24 cellular contexts compared by ENCODE assay signal in the genomic region with DNA sequence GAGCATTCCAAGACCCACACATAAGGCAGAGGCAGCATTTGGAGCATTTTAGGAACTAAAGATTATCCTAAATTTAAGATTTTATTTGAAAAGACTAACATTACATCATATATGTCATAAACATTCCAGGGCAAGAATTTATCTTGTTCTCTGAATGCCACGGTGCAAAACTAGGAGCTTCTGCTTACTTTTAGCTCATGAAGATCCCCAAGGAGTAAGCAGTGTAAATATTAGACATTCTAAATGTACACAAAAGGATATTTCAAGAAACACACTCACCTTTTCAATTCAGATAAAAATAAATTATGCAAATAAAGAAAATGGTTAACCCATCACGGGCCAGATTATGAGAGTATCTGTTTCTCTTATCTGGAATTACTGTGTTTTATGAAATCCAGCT.
DNase-seq lines count a peak whose midpoint lies in the region; ATAC-seq and TF ChIP-seq lines count a peak whose summit lies in the region.
"Had no signal": no experiment of that assay in that cellular context is flagged by ENCODE, and none has a peak within 500 bp of the region (broad histone marks: within the 10 kb centered on the region; RNA-seq: fewer than 3 reads in every experiment).

No MANE protein-coding gene starts in this region.

- H3K27me3 Mint-ChIP-seq in activated T-cell treated with anti-CD3 and anti-CD28 coated beads, Interleukin-2, amount 50 U/mL, for 72 hours (ENCODE audit: low read depth), result no peaks in the 10 kb centered on the region
- H3K27me3 Mint-ChIP-seq in activated naive CD4-positive, alpha-beta T cell treated with anti-CD3 and anti-CD28 coated beads for 36 hours (ENCODE audit: low read depth), result peaks cover 13% of the 10 kb centered on the region

- H3K27ac ChIP-seq in ACC112 (ENCODE audit: low read depth, low read length) (0 out of 2 replicates have a peak overlapping the region, but pooled peaks have one; percentile 8), RWPE2 (ENCODE audit: poor library complexity, severe bottlenecking) (peak overlapping the region; percentile 12), foreskin keratinocyte (peak overlapping the region; percentile 4), sigmoid colon (peak overlapping the region in 3 of 4 donors; percentile 1 to 16 (median 10))
- H3K27ac ChIP-seq: GM23248, HL-60, SJSA1 had no signal

- no peaks in the 10 kb centered on the region for H3K4me1 Mint-ChIP-seq in activated T-cell treated with anti-CD3 and anti-CD28 coated beads, Interleukin-2, amount 50 U/mL, for 72 hours (ENCODE audit: low read depth)
- no peaks in the 10 kb centered on the region for H3K4me1 Mint-ChIP-seq in activated naive CD4-positive, alpha-beta T cell treated with anti-CD3 and anti-CD28 coated beads for 36 hours (ENCODE audit: low read depth)

- no peak overlapping the region for H2AFZ ChIP-seq in ACC112 (ENCODE audit: low read length, unreplicated experiment)
- H2AFZ ChIP-seq: GM23248 had no signal

- ATAC-seq in RWPE2 (ENCODE audit: low read depth) (no peak), foreskin keratinocyte (no peak)
- ATAC-seq in activated T-cell treated with anti-CD3 and anti-CD28 coated beads, Interleukin-2, amount 50 U/mL, for 72 hours (replicated peaks in 1 of 2), result no peak
- ATAC-seq: GM12878, HepG2, Panc1 had no signal

- CTCF ChIA-PET in activated naive CD4-positive, alpha-beta T cell treated with anti-CD3 and anti-CD28 coated beads for 36 hours (lab: Charles Lee), result no interaction called here

- intact Hi-C loops in sigmoid colon (cut with DNase I), result no loop called here
- intact Hi-C loops in activated naive CD4-positive, alpha-beta T cell treated with anti-CD3 and anti-CD28 coated beads for 36 hours (cut with micrococcal nuclease), result no loop called here

- H3K9me3 ChIP-seq in RWPE2 (ENCODE audit: severe bottlenecking), result no peaks in the 10 kb centered on the region
- no peaks in the 10 kb centered on the region for H3K9me3 ChIP-seq in sigmoid colon
- H3K9me3 ChIP-seq: BE2C, HAP-1, SJSA1 had no signal

- DNase-seq in RWPE2 (ENCODE audit: low spot score) (no peak), foreskin keratinocyte (no peak), sigmoid colon (no peak), DMS153 (lab: John Stamatoyannopoulos, UW) (no peak), SHP77 treated with DMSO at 0.1 percent for 48 hours (lab: John Stamatoyannopoulos, UW) (no peak)
- DNase-seq in activated T-cell treated with anti-CD3 and anti-CD28 coated beads, Interleukin-2, amount 50 U/mL, for 72 hours, result no peak
- no peak for DNase-seq in activated naive CD4-positive, alpha-beta T cell treated with anti-CD3 and anti-CD28 coated beads for 36 hours
- DNase-seq: BE2C, DMS79 treated with DMSO at 0.1 percent for 48 hours, KBM-7, MM.1S, NCI-H1048, NCI-H1417 treated with DMSO at 0.1 percent for 48 hours, NCI-H187, NCI-H446 treated with DMSO at 0.1 percent for 48 hours, NCI-H526 treated with DMSO at 0.1 percent for 48 hours had no signal

- H3K4me3 Mint-ChIP-seq in activated T-cell treated with anti-CD3 and anti-CD28 coated beads, Interleukin-2, amount 50 U/mL, for 72 hours, result no peak overlapping the region
- H3K4me3 Mint-ChIP-seq in activated naive CD4-positive, alpha-beta T cell treated with anti-CD3 and anti-CD28 coated beads for 36 hours, result no peak overlapping the region

- H3K27me3 ChIP-seq in ACC112 (ENCODE audit: insufficient read depth, low read length), result no peaks in the 10 kb centered on the region
- H3K27me3 ChIP-seq in RWPE2 (ENCODE audit: insufficient read depth, poor library complexity, severe bottlenecking), result no peaks in the 10 kb centered on the region
- no peaks in the 10 kb centered on the region for H3K27me3 ChIP-seq in foreskin keratinocyte
- H3K27me3 ChIP-seq in sigmoid colon, result no peaks in the 10 kb centered on the region
- H3K27me3 ChIP-seq: BE2C, SJSA1 had no signal

- TF ChIP-seq CTCF in RWPE2 (IDR thresholded peaks at IDR 0.05; ENCODE audit: poor library complexity, severe bottlenecking), result no peak
- no peak for TF ChIP-seq CTCF in foreskin keratinocyte (conservative IDR thresholded peaks at IDR 0.05)
- no peak for TF ChIP-seq CTCF in sigmoid colon (IDR thresholded peaks at IDR 0.05)

- H3K4me1 ChIP-seq in ACC112 (ENCODE audit: control insufficient read depth, insufficient read depth, low read length, unreplicated experiment) (peaks cover 22% of the 10 kb centered on the region), RWPE2 (ENCODE audit: insufficient read depth, poor library complexity, severe bottlenecking) (peaks cover 22% of the 10 kb centered on the region), foreskin keratinocyte (peaks cover 16% of the 10 kb centered on the region), sigmoid colon (peaks cover 0 to 12% (median 5%) of the 10 kb centered on the region in 4 donors)
- H3K4me1 ChIP-seq: BE2C, HAP-1 had no signal

- H3K36me3 ChIP-seq in ACC112 (ENCODE audit: insufficient read depth, low read length) (no peaks in the 10 kb centered on the region), RWPE2 (ENCODE audit: low read depth) (no peaks in the 10 kb centered on the region), sigmoid colon (no peaks in the 10 kb centered on the region)
- H3K36me3 ChIP-seq: BE2C, HAP-1, SJSA1 had no signal

- no peaks in the 10 kb centered on the region for H3K9me3 Mint-ChIP-seq in activated T-cell treated with anti-CD3 and anti-CD28 coated beads, Interleukin-2, amount 50 U/mL, for 72 hours
- no peaks in the 10 kb centered on the region for H3K9me3 Mint-ChIP-seq in activated naive CD4-positive, alpha-beta T cell treated with anti-CD3 and anti-CD28 coated beads for 36 hours

- 42 to 54% methylated on average over 2 of the region's 2 CpGs for WGBS in sigmoid colon, 2 donors

- no peaks in the 10 kb centered on the region for H3K79me2 ChIP-seq in ACC112 (ENCODE audit: control insufficient read depth, insufficient read depth, low read length, unreplicated experiment)

- no peak overlapping the region for H3K27ac Mint-ChIP-seq in activated T-cell treated with anti-CD3 and anti-CD28 coated beads, Interleukin-2, amount 50 U/mL, for 72 hours
- H3K27ac Mint-ChIP-seq in activated naive CD4-positive, alpha-beta T cell treated with anti-CD3 and anti-CD28 coated beads for 36 hours, result no peak overlapping the region

- H3K4me3 ChIP-seq in ACC112 (ENCODE audit: low read depth, low read length), result no peak overlapping the region
- no peak overlapping the region for H3K4me3 ChIP-seq in RWPE2 (ENCODE audit: severe bottlenecking)
- no peak overlapping the region for H3K4me3 ChIP-seq in sigmoid colon
- H3K4me3 ChIP-seq: GM12878, GM23248, HAP-1, SJSA1 had no signal

- no peaks in the 10 kb centered on the region for H3K36me3 Mint-ChIP-seq in activated T-cell treated with anti-CD3 and anti-CD28 coated beads, Interleukin-2, amount 50 U/mL, for 72 hours (ENCODE audit: insufficient read depth in 2 of 2)
- no peaks in the 10 kb centered on the region for H3K36me3 Mint-ChIP-seq in activated naive CD4-positive, alpha-beta T cell treated with anti-CD3 and anti-CD28 coated beads for 36 hours (ENCODE audit: low read depth)

- no peak for TF ChIP-seq POLR2A in sigmoid colon (IDR thresholded peaks at IDR 0.05)

- TF ChIP-seq EP300 in sigmoid colon (IDR thresholded peaks at IDR 0.05), result no peak
